In the genomic region with DNA sequence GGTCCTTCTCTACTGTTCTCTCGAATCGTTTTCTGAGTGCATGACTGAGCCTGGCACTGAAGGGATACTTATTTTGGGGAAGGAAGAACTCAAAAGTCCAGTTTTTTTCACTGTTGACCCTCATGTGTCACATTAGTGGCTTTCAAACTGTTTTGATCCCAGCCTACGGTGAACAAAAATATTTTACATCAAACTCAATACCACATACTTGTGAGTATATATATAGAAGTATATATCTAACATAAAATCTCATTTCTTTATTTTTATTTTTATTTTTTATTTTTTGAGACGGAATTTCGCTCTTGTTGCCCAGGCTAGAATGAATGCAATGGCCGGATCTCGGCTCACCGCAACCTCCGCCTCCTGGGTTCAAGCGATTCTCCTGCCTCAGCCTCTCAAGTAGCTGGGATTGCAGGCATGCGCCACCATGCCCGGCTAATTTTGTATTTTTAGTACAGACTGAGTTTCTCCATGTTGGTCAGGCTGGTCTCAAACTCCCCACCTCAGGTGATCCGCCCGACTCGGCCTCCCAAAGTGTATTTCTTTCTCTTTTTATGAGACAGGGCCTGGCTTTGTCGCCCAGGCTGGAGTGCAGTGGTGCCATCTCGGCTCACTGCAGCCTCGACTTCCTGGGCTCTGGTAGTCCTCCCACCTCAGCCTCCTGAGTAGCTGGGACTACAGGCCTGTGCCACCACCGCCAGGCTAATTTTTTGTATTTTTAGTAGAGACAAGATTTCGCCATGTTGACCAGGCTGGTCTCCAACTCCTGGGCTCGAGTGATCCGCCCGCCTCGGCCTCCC, we compare ENCODE assay signal across 8 cellular contexts. TPM values are rescaled to one million over a fixed set of nuclear protein-coding genes. Genes with fewer than 3 reads are reported as not detected.
A peak's percentile ranks its signal among the peaks of the same experiment; 100 is the strongest.
DNase-seq lines count a peak whose midpoint lies in the region; TF ChIP-seq lines count a peak whose summit lies in the region.
"Not testable (repeated sequence)": the region's sequence is repeated elsewhere in the genome, so short reads cannot be mapped to it uniquely, and the experiment has no call there.

No MANE protein-coding gene starts in this region.

- H3K36me3 ChIP-seq in esophagus (ENCODE audit: control insufficient read depth in 2 of 2, insufficient read depth in 2 of 2, low read length in 1 of 2); neutrophil; suprapubic skin: not testable (repeated sequence)

- not testable (repeated sequence) for DNase-seq in Jurkat, Clone E6-1 (ENCODE audit: low read depth, low spot score); astrocyte of the spinal cord (ENCODE audit: low read depth, low spot score); suprapubic skin (ENCODE audit: low spot score in 2 of 2)

- TF ChIP-seq CTCF in C4-2B (conservative IDR thresholded peaks at IDR 0.05); WI38 (IDR thresholded peaks at IDR 0.05; ENCODE audit: low read depth, low read length); astrocyte of the spinal cord (IDR thresholded peaks at IDR 0.05; ENCODE audit: low read depth, low read length); neutrophil (IDR thresholded peaks at IDR 0.05); suprapubic skin (IDR thresholded peaks at IDR 0.05): not testable (repeated sequence)

- peak overlapping the region; percentile 90 for H3K27ac ChIP-seq in C4-2B
- peak overlapping the region; percentile 94 to 95 for H3K27ac ChIP-seq in esophagus (ENCODE audit: low read depth in 2 of 2, low read length in 1 of 2)
- peak overlapping the region; percentile 97 for H3K27ac ChIP-seq in layer of hippocampus (ENCODE audit: low read depth, low read length)
- H3K27ac ChIP-seq in neutrophil, result peak overlapping the region; percentile 94
- H3K27ac ChIP-seq in suprapubic skin, result peak overlapping the region; percentile 94

- peak overlapping the region; percentile 69 for H3K4me3 ChIP-seq in Jurkat, Clone E6-1 (ENCODE audit: low read length)
- H3K4me3 ChIP-seq in WI38 (ENCODE audit: low read depth, low read length) (peak overlapping the region; percentile 85), astrocyte of the spinal cord (ENCODE audit: low read depth, low read length) (peak overlapping the region; percentile 74), esophagus (ENCODE audit: low read depth in 1 of 2, low read length in 2 of 2) (peak overlapping the region; percentile 63 to 66), neutrophil (ENCODE audit: low read depth in 1 of 2, low read length in 1 of 2) (peak overlapping the region; percentile 61 to 63), suprapubic skin (peak overlapping the region; percentile 60)

- not testable (repeated sequence) for TF ChIP-seq POLR2A in suprapubic skin (IDR thresholded peaks at IDR 0.05)

- not testable (repeated sequence) for H3K9me3 ChIP-seq in esophagus (ENCODE audit: control insufficient read depth in 2 of 2, insufficient read depth in 1 of 2, low read depth in 1 of 2, low read length in 1 of 2); neutrophil; suprapubic skin

- in situ Hi-C loops in astrocyte of the spinal cord (cut with HindIII; ENCODE audit: low sequenced_read_pairs), result not testable (repeated sequence)

- TF ChIP-seq EP300 in suprapubic skin (IDR thresholded peaks at IDR 0.05), result not testable (repeated sequence)

- not testable (repeated sequence) for H3K27me3 ChIP-seq in esophagus (ENCODE audit: control insufficient read depth in 1 of 2, insufficient read depth in 2 of 2, low read length in 2 of 2); layer of hippocampus (ENCODE audit: control insufficient read depth, insufficient read depth, low read length); neutrophil; suprapubic skin

- WGBS in esophagus, 2 donors, result 84 to 85% methylated on average over 24 of the region's 24 CpGs
- 83% methylated on average over 24 of the region's 24 CpGs for WGBS in suprapubic skin

- not testable (repeated sequence) for H3K4me1 ChIP-seq in esophagus (ENCODE audit: control insufficient read depth in 2 of 2, insufficient read depth in 2 of 2, low read length in 1 of 2)
- H3K4me1 ChIP-seq in neutrophil (ENCODE audit: control insufficient read depth in 1 of 2, insufficient read depth in 1 of 2, low read depth in 1 of 2, low read length in 1 of 2) (peaks cover 35 to 40% of the 10 kb centered on the region in 2 experiments), suprapubic skin (peaks cover 21% of the 10 kb centered on the region)

RNA-seq across cellular contexts. Expression of gene IPP, which starts 0.8 kb away (rescaled TPM):
- polyA plus RNA-seq in Jurkat, Clone E6-1 (2012; ENCODE audit: insufficient read depth, insufficient read length), result 12.5 TPM
- 1 to 10 TPM; 3.7 to 5.2 TPM for polyA plus RNA-seq in esophagus
- 10 to 100 TPM in 3 of 4 donors, 1 to 10 TPM in 1; 7.0 to 11.8 (median 11.3) TPM for total RNA-seq in suprapubic skin

RNA-seq across cellular contexts. Expression of gene MAST2, which starts 52.2 kb away (rescaled TPM):
- polyA plus RNA-seq in Jurkat, Clone E6-1 (2012; ENCODE audit: insufficient read depth, insufficient read length), result 15.5 TPM
- polyA plus RNA-seq in esophagus, result 10 to 100 TPM; 10.8 to 17.4 TPM
- total RNA-seq in suprapubic skin, result 10 to 100 TPM; 15.4 to 21.6 (median 20.1) TPM
